Comparison of ENCODE assay signal across 1 cellular context in genomic region chr14:24734917-24735500, GRCh38.
A peak's percentile ranks its signal among the peaks of the same experiment; 100 is the strongest.
TF ChIP-seq lines count a peak whose summit lies in the region.

No MANE protein-coding gene starts in this region.

TF ChIP-seq in HepG2, 621 proteins besides CTCF, POLR2A, EP300 and RAD21 (continued from another document):
- TF ChIP-seq ZNF878 (CRISPR knock-in tag; IDR thresholded peaks at IDR 0.05) = no peak
- TF ChIP-seq ZNF20 (CRISPR knock-in tag; IDR thresholded peaks at IDR 0.05) = no peak
- 0 out of 2 replicates have a peak, but pooled peaks have one; percentile 25 for TF ChIP-seq ZGPAT (CRISPR knock-in tag; IDR thresholded peaks at IDR 0.05)
- TF ChIP-seq TEAD3 (CRISPR knock-in tag; optimal IDR thresholded peaks at IDR 0.05; ENCODE audit: borderline replicate concordance) = no peak
- no peak for TF ChIP-seq FOSL1 (CRISPR knock-in tag; IDR thresholded peaks at IDR 0.05; ENCODE audit: borderline replicate concordance)
- no peak for TF ChIP-seq BRCA1 (CRISPR knock-in tag; IDR thresholded peaks at IDR 0.05)
- no peak for TF ChIP-seq FOSL2 (CRISPR knock-in tag; IDR thresholded peaks at IDR 0.05)
- TF ChIP-seq NFIB (CRISPR knock-in tag; IDR thresholded peaks at IDR 0.05; ENCODE audit: borderline replicate concordance) = no peak
- no peak for TF ChIP-seq ZNF546 (CRISPR knock-in tag; conservative IDR thresholded peaks at IDR 0.05)
- TF ChIP-seq HINFP (CRISPR knock-in tag; IDR thresholded peaks at IDR 0.05; ENCODE audit: low read depth) = no peak
- TF ChIP-seq ZNF441 (CRISPR knock-in tag; IDR thresholded peaks at IDR 0.05; ENCODE audit: borderline replicate concordance) = no peak
- no peak for TF ChIP-seq ZNF260 (CRISPR knock-in tag; IDR thresholded peaks at IDR 0.05; ENCODE audit: borderline replicate concordance, low read depth)
- TF ChIP-seq KLF16 (CRISPR knock-in tag; IDR thresholded peaks at IDR 0.05) = peak in 1 of 2 experiments; percentile 69; a peak in 1 of 4 replicates
- no peak for TF ChIP-seq ZNF800 (CRISPR knock-in tag; IDR thresholded peaks at IDR 0.05)
- TF ChIP-seq MXD4 (CRISPR knock-in tag; IDR thresholded peaks at IDR 0.05) = no peak
- no peak for TF ChIP-seq ZMAT5 (CRISPR knock-in tag; IDR thresholded peaks at IDR 0.05; ENCODE audit: borderline replicate concordance, low read depth)
- no peak for TF ChIP-seq ATF1 (CRISPR knock-in tag; IDR thresholded peaks at IDR 0.05)
- TF ChIP-seq PAX8 (CRISPR knock-in tag; IDR thresholded peaks at IDR 0.05; ENCODE audit: borderline replicate concordance) = no peak
- TF ChIP-seq SOX13 (IDR thresholded peaks at IDR 0.05) = no peak
- TF ChIP-seq SOX13 (CRISPR knock-in tag; conservative IDR thresholded peaks at IDR 0.05 in 1 of 2, IDR thresholded peaks at IDR 0.05 in 1 of 2) = no peak
- TF ChIP-seq GPN1 (CRISPR knock-in tag; IDR thresholded peaks at IDR 0.05; ENCODE audit: borderline replicate concordance) = no peak
- no peak for TF ChIP-seq JUN (CRISPR knock-in tag; IDR thresholded peaks at IDR 0.05)
- no peak for TF ChIP-seq ZNF264 (CRISPR knock-in tag; IDR thresholded peaks at IDR 0.05)
- TF ChIP-seq GLI4 (CRISPR knock-in tag; IDR thresholded peaks at IDR 0.05; ENCODE audit: borderline replicate concordance) = no peak
- peak; percentile 19; the same call in 1 of the 2 replicates for TF ChIP-seq ARID5B (CRISPR knock-in tag; IDR thresholded peaks at IDR 0.05)
- no peak for TF ChIP-seq ZNF564 (CRISPR knock-in tag; IDR thresholded peaks at IDR 0.05)
- no peak for TF ChIP-seq KLF6 (CRISPR knock-in tag; IDR thresholded peaks at IDR 0.05)
- no peak for TF ChIP-seq ZFP91 (CRISPR knock-in tag; IDR thresholded peaks at IDR 0.05; ENCODE audit: borderline replicate concordance)
- no peak for TF ChIP-seq ZNF407 (CRISPR knock-in tag; IDR thresholded peaks at IDR 0.05; ENCODE audit: not compliant biosample characterization)
- no peak for TF ChIP-seq LCORL (IDR thresholded peaks at IDR 0.05)
- 0 out of 2 replicates have a peak, but pooled peaks have one; percentile 18 for TF ChIP-seq LCORL (CRISPR knock-in tag; IDR thresholded peaks at IDR 0.05)
- no peak for TF ChIP-seq FOXA3 (CRISPR knock-in tag; IDR thresholded peaks at IDR 0.05)
- TF ChIP-seq RBAK (CRISPR knock-in tag; IDR thresholded peaks at IDR 0.05) = no peak
- TF ChIP-seq MLLT10 (CRISPR knock-in tag; IDR thresholded peaks at IDR 0.05) = no peak
- TF ChIP-seq ZNF235 (CRISPR knock-in tag; IDR thresholded peaks at IDR 0.05; ENCODE audit: borderline replicate concordance) = no peak
- no peak for TF ChIP-seq MAX (IDR thresholded peaks at IDR 0.05)
- no peak for TF ChIP-seq TBP (CRISPR knock-in tag; IDR thresholded peaks at IDR 0.05)
TF ChIP-seq in HepG2: peak in this region for 27.
